Comparison of ENCODE assay signal across 1 cellular context in the genomic region with DNA sequence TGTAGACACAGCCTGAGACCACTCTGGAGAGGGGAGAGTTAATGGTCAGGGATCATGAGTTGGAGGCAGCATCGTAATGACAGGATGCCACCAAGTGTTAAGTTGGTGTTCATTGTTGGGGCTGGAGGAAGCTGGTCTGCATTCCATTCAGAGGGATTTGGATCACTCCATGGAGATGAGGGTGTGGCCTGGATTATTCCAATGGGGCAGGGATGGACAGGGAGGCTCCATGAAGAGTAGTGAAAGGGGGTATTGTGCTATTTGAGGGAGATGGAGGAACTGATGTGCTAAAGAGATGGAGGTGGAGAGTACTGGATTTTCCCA.
TF ChIP-seq lines count a peak whose summit lies in the region.

No MANE protein-coding gene starts in this region.

TF ChIP-seq in K562, 482 proteins besides CTCF, POLR2A, EP300 and RAD21:
- TF ChIP-seq FUS (optimal IDR thresholded peaks at IDR 0.05; ENCODE audit: low read depth, low read length) (no peak), MYNN (IDR thresholded peaks at IDR 0.05) (peak; percentile 8; the same call in 1 of the 2 replicates), MYNN (CRISPR knock-in tag; IDR thresholded peaks at IDR 0.05) (no peak), KDM5B (IDR thresholded peaks at IDR 0.05; ENCODE audit: insufficient replicate concordance, low read depth, low read length) (peak; percentile 23), ZNF133 (CRISPR knock-in tag; IDR thresholded peaks at IDR 0.05) (no peak), ZNF717 (CRISPR knock-in tag; IDR thresholded peaks at IDR 0.05) (no peak), STAG1 (CRISPR knock-in tag; IDR thresholded peaks at IDR 0.05; ENCODE audit: borderline replicate concordance) (peak; percentile 46; the same call in 1 of the 2 replicates), ZNF23 (CRISPR knock-in tag; IDR thresholded peaks at IDR 0.05) (no peak), SUPT5H (IDR thresholded peaks at IDR 0.05) (peak; percentile 41; the same call in 1 of the 2 replicates), ELF4 (CRISPR knock-in tag; IDR thresholded peaks at IDR 0.05) (0 out of 2 replicates have a peak, but pooled peaks have one; percentile 53)
- TF ChIP-seq, protein P1, sequence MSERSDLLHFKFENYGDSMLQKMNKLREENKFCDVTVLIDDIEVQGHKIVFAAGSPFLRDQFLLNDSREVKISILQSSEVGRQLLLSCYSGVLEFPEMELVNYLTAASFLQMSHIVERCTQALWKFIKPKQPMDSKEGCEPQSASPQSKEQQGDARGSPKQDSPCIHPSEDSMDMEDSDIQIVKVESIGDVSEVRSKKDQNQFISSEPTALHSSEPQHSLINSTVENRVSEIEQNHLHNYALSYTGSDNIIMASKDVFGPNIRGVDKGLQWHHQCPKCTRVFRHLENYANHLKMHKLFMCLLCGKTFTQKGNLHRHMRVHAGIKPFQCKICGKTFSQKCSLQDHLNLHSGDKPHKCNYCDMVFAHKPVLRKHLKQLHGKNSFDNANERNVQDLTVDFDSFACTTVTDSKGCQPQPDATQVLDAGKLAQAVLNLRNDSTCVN (CRISPR knock-in tag; IDR thresholded peaks at IDR 0.05): peak; percentile 58; the same call in 1 of the 2 replicates
- TF ChIP-seq, protein P2, sequence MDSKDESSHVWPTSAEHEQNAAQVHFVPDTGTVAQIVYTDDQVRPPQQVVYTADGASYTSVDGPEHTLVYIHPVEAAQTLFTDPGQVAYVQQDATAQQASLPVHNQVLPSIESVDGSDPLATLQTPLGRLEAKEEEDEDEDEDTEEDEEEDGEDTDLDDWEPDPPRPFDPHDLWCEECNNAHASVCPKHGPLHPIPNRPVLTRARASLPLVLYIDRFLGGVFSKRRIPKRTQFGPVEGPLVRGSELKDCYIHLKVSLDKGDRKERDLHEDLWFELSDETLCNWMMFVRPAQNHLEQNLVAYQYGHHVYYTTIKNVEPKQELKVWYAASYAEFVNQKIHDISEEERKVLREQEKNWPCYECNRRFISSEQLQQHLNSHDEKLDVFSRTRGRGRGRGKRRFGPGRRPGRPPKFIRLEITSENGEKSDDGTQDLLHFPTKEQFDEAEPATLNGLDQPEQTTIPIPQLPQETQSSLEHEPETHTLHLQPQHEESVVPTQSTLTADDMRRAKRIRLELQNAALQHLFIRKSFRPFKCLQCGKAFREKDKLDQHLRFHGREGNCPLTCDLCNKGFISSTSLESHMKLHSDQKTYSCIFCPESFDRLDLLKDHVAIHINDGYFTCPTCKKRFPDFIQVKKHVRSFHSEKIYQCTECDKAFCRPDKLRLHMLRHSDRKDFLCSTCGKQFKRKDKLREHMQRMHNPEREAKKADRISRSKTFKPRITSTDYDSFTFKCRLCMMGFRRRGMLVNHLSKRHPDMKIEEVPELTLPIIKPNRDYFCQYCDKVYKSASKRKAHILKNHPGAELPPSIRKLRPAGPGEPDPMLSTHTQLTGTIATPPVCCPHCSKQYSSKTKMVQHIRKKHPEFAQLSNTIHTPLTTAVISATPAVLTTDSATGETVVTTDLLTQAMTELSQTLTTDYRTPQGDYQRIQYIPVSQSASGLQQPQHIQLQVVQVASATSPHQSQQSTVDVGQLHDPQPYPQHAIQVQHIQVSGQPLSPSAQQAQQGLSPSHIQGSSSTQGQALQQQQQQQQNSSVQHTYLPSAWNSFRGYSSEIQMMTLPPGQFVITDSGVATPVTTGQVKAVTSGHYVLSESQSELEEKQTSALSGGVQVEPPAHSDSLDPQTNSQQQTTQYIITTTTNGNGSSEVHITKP (IDR thresholded peaks at IDR 0.05; ENCODE audit: partially characterized antibody): peak; percentile 96
- TF ChIP-seq, protein P3, sequence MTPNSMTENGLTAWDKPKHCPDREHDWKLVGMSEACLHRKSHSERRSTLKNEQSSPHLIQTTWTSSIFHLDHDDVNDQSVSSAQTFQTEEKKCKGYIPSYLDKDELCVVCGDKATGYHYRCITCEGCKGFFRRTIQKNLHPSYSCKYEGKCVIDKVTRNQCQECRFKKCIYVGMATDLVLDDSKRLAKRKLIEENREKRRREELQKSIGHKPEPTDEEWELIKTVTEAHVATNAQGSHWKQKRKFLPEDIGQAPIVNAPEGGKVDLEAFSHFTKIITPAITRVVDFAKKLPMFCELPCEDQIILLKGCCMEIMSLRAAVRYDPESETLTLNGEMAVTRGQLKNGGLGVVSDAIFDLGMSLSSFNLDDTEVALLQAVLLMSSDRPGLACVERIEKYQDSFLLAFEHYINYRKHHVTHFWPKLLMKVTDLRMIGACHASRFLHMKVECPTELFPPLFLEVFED (CRISPR knock-in tag; conservative IDR thresholded peaks at IDR 0.05): peak; percentile 70
TF ChIP-seq in K562: peak in this region for 8.
